In the genomic region with DNA sequence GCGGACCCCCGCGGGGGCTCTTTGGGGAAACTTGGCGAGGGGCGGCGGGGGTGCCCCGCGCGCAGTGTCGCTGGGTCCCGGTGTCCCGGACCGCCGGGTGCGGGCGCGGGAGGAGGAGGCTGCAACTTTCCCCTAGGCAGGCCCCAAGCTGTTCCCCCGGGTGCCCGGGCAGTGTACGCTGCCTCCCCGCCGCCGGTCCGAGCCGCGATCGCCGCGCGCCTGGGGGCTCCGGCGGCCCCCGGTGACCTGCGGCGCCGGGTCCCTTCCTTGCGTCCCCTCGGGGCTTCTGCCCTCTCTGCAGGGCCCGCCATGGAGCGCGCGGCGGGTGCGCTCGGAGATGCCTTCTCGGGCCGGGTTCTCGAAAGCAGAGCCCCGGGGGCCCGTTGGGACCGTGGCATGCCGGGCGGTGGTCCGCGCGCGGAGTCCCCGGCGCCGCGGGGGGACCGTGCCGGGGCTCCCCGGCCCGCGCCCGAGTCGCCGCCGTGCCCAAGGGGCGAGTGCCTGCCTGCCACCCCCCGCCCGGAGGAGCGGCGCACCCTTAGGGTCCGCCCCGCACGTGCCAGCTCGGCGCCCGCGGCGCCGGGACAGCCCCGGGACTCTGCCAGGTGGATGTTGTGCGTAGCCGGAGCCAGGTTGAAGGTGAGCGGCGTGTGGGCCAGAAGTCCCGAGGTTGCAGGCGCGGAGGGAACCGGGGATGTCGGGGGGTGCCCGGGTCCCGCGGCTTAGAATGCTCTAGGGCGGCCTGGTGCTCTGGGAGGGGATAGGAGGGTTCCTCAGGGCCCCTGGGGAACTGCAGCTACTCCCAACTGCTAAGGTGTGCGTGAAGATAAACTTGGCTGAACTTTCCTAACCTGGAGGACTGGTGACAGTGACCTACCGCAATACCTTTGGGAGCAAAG, we compare ENCODE assay signal across 8 cellular contexts. TPM values are rescaled to one million over a fixed set of nuclear protein-coding genes. Genes with fewer than 3 reads are reported as not detected.
A peak's percentile ranks its signal among the peaks of the same experiment; 100 is the strongest.
DNase-seq lines count a peak whose midpoint lies in the region; ATAC-seq and TF ChIP-seq lines count a peak whose summit lies in the region.

A gene with protein sequence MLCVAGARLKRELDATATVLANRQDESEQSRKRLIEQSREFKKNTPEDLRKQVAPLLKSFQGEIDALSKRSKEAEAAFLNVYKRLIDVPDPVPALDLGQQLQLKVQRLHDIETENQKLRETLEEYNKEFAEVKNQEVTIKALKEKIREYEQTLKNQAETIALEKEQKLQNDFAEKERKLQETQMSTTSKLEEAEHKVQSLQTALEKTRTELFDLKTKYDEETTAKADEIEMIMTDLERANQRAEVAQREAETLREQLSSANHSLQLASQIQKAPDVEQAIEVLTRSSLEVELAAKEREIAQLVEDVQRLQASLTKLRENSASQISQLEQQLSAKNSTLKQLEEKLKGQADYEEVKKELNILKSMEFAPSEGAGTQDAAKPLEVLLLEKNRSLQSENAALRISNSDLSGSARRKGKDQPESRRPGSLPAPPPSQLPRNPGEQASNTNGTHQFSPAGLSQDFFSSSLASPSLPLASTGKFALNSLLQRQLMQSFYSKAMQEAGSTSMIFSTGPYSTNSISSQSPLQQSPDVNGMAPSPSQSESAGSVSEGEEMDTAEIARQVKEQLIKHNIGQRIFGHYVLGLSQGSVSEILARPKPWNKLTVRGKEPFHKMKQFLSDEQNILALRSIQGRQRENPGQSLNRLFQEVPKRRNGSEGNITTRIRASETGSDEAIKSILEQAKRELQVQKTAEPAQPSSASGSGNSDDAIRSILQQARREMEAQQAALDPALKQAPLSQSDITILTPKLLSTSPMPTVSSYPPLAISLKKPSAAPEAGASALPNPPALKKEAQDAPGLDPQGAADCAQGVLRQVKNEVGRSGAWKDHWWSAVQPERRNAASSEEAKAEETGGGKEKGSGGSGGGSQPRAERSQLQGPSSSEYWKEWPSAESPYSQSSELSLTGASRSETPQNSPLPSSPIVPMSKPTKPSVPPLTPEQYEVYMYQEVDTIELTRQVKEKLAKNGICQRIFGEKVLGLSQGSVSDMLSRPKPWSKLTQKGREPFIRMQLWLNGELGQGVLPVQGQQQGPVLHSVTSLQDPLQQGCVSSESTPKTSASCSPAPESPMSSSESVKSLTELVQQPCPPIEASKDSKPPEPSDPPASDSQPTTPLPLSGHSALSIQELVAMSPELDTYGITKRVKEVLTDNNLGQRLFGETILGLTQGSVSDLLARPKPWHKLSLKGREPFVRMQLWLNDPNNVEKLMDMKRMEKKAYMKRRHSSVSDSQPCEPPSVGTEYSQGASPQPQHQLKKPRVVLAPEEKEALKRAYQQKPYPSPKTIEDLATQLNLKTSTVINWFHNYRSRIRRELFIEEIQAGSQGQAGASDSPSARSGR (N-terminal part only) (plus strand): TSS at position 596 of the 899 bp plus-strand sequence. CDS start 14 bp downstream, at position 610.

- H3K27ac ChIP-seq in KMS-11 (no peak within 1 kb of the TSS), esophagus squamous epithelium (peak within 1 kb of the TSS; percentile 75 to 88 (median 78)), urinary bladder (ENCODE audit: low read depth) (peak within 1 kb of the TSS; percentile 55)

- H3K4me3 Mint-ChIP-seq in nephron, result peak within 1 kb of the TSS; percentile 86 to 95 (median 92)

- peaks cover 6% of the 10 kb centered on the region for H4K20me1 ChIP-seq in KMS-11 (ENCODE audit: insufficient read depth)

- H3K4me3 ChIP-seq in KMS-11 (IDR thresholded peaks at IDR 0.05; ENCODE audit: insufficient read depth, low read depth, low read length) (no peak within 1 kb of the TSS), esophagus squamous epithelium (peak within 1 kb of the TSS; percentile 77 to 88 (median 85)), urinary bladder (ENCODE audit: low read depth, low read length) (peak within 1 kb of the TSS; percentile 99)

- no peaks in the 10 kb centered on the region for H3K27me3 ChIP-seq in KMS-11 (ENCODE audit: insufficient read depth, low read depth)
- H3K27me3 ChIP-seq in esophagus squamous epithelium, result peaks cover 0 to 7% (median 0%) of the 10 kb centered on the region in 4 donors

- H3K27ac Mint-ChIP-seq in nephron, result peak within 1 kb of the TSS; percentile 68 to 89 (median 84)

- H3K9me3 Mint-ChIP-seq in nephron, result no peaks in the 10 kb centered on the region

- H3K79me2 ChIP-seq in KMS-11 (ENCODE audit: insufficient read depth, low read depth), result peaks cover 46% of the 10 kb centered on the region

- no peak for TF ChIP-seq POLR2A in esophagus squamous epithelium (IDR thresholded peaks at IDR 0.05)

- DNase-seq in G401 (ENCODE audit: low spot score) (no peak), esophagus squamous epithelium (lab: John Stamatoyannopoulos, UW) (no peak)

- H3K4me1 ChIP-seq in KMS-11 (ENCODE audit: low read depth, poor library complexity, severe bottlenecking) (peaks cover 18% of the 10 kb centered on the region), esophagus squamous epithelium (peaks cover 7 to 55% (median 8%) of the 10 kb centered on the region in 3 donors), urinary bladder (ENCODE audit: insufficient read depth) (no peaks in the 10 kb centered on the region)

- no peak for TF ChIP-seq CTCF in KMS-11 (conservative IDR thresholded peaks at IDR 0.05; ENCODE audit: low read depth, low read length)
- TF ChIP-seq CTCF in esophagus squamous epithelium (IDR thresholded peaks at IDR 0.05), result no peak
- TF ChIP-seq CTCF in nephron (IDR thresholded peaks at IDR 0.05; ENCODE audit: unreplicated experiment in 3 of 3), result no peak

- H3K4me2 ChIP-seq in KMS-11, result peak within 1 kb of the TSS; percentile 49

- H3K9ac ChIP-seq in KMS-11, result no peak within 1 kb of the TSS

- peaks cover 49% of the 10 kb centered on the region for H3K4me1 Mint-ChIP-seq in nephron

- H3K36me3 ChIP-seq in KMS-11 (ENCODE audit: insufficient read depth) (no peaks in the 10 kb centered on the region), esophagus squamous epithelium (no peaks in the 10 kb centered on the region), urinary bladder (ENCODE audit: insufficient read depth) (no peaks in the 10 kb centered on the region)

- ATAC-seq in HG03196 (IDR thresholded peaks at IDR 0.05; ENCODE audit: unreplicated experiment) (no peak), GM21737 (IDR thresholded peaks at IDR 0.05; ENCODE audit: unreplicated experiment) (no peak)

- CTCF ChIA-PET in activated CD8-positive, alpha-beta memory T cell treated with anti-CD3 and anti-CD28 coated beads for 36 hours (lab: Charles Lee), result no interaction called here

- POLR2A ChIA-PET in activated CD8-positive, alpha-beta memory T cell treated with anti-CD3 and anti-CD28 coated beads for 36 hours (lab: Charles Lee), result interaction anchor here (0.6 kb wide), 2 partner anchors 20 to 577 kb away, joined by 4 to 14 read pairs; no protein-coding TSS in a partner anchor

- in situ Hi-C loops in G401 (cut with HindIII; ENCODE audit: low sequenced_read_pairs), result no loop called here

- no peak within 1 kb of the TSS for H2AFZ ChIP-seq in KMS-11 (ENCODE audit: low read depth)

- WGBS in esophagus squamous epithelium, 2 donors, result 0 to 17% methylated on average over 1 to 2 of the region's 100 CpGs
- 1% methylated on average over 100 of the region's 100 CpGs for WGBS in urinary bladder

- no peaks in the 10 kb centered on the region for H3K9me3 ChIP-seq in esophagus squamous epithelium

- H3K36me3 Mint-ChIP-seq in nephron (ENCODE audit: low read depth), result no peaks in the 10 kb centered on the region

- intact Hi-C loops in esophagus squamous epithelium (cut with DNase I), result loop anchor here (5.0 to 10.0 kb wide), 2 partner anchors 130 to 212 kb away; no protein-coding TSS in a partner anchor

- peaks cover 18% of the 10 kb centered on the region for H3K27me3 Mint-ChIP-seq in nephron (ENCODE audit: low read depth)

RNA-seq across cellular contexts. Expression of the gene that starts here (rescaled TPM):
- 18.0 and 23.2 TPM in 2 replicates for total RNA-seq in G401 (2014; rRNA removed; shearing (Covaris generic))
- total RNA-seq in activated CD8-positive, alpha-beta memory T cell treated with anti-CD3 and anti-CD28 coated beads for 36 hours, result 10 to 100 TPM; 21.1 to 23.2 TPM
- total RNA-seq in esophagus squamous epithelium, result 10 to 100 TPM; 40.0 to 55.9 (median 47.3) TPM
- total RNA-seq in urinary bladder, result 59.7 TPM
- polyA plus RNA-seq in urinary bladder, result 63.5 TPM
